Comparison of ENCODE assay signal across 25 cellular contexts in genomic region chr2:51846018-51846417, GRCh38.
"Had no signal": no experiment of that assay in that cellular context is flagged by ENCODE, and none has a peak within 500 bp of the region (broad histone marks: within the 10 kb centered on the region; RNA-seq: fewer than 3 reads in every experiment).

No MANE protein-coding gene starts in this region.

- DNase-seq: colonic mucosa; cortex of kidney; effector CD8-positive, alpha-beta T cell; effector memory CD8-positive, alpha-beta T cell; endodermal cell; erythroblast; esophagus squamous epithelium; foreskin melanocyte; gastrocnemius medialis; glutamatergic neuron; head of caudate nucleus; heart right ventricle; hippocampal formation; left cardiac atrium; left lung; left ventricle myocardium superior; lower lobe of right lung; mesenchymal stem cell; mucosa of descending colon; naive B cell had no signal

- H3K36me3 ChIP-seq: colonic mucosa, esophagus squamous epithelium, gastrocnemius medialis, heart right ventricle, left lung, lower lobe of right lung had no signal

- H3K27ac ChIP-seq: colonic mucosa, epithelial cell of prostate, esophagus squamous epithelium, gastrocnemius medialis, heart right ventricle, left lung, lower lobe of right lung had no signal

- H3K27me3 ChIP-seq: colonic mucosa, esophagus squamous epithelium, gastrocnemius medialis, heart right ventricle, left lung had no signal

- H3K4me3 ChIP-seq: colonic mucosa, esophagus squamous epithelium, gastrocnemius medialis, heart right ventricle, left lung, lower lobe of right lung, mucosa of descending colon had no signal

- H3K4me1 ChIP-seq: colonic mucosa, esophagus squamous epithelium, gastrocnemius medialis, heart right ventricle, left lung, lower lobe of right lung had no signal

- FAIRE-seq: endometrium, islet of Langerhans, keratinocyte had no signal

- H3K9me3 ChIP-seq: colonic mucosa, gastrocnemius medialis, lower lobe of right lung, mucosa of descending colon had no signal

- ATAC-seq: effector memory CD8-positive, alpha-beta T cell; esophagus mucosa; gastrocnemius medialis; heart right ventricle; left cardiac atrium; left lung; left ventricle myocardium superior; lower lobe of right lung; mucosa of descending colon had no signal
